ENCODE assay signal across 1 cellular context in genomic region chr7:99128076-99128950, GRCh38.
A peak's percentile ranks its signal among the peaks of the same experiment; 100 is the strongest.
TF ChIP-seq lines count a peak whose summit lies in the region.

No MANE protein-coding gene starts in this region.

TF ChIP-seq in K562, 482 proteins besides CTCF, POLR2A, EP300 and RAD21 (continued from another document and continues in another):
- TF ChIP-seq PKNOX1 (IDR thresholded peaks at IDR 0.05) (peak; percentile 80), ZNF644 (tag; IDR thresholded peaks at IDR 0.05; ENCODE audit: low read depth) (peak; percentile 67; the same call in 1 of the 2 replicates), POLR2AphosphoS5 (IDR thresholded peaks at IDR 0.05; ENCODE audit: control insufficient read depth, insufficient read depth, low read depth, low read length) (peak; percentile 52), CBX3 (IDR thresholded peaks at IDR 0.05; ENCODE audit: borderline replicate concordance in 1 of 2, low read length in 2 of 2) (peak in 1 of 2 experiments; percentile 45; a peak in 1 of 3 replicates), MITF (IDR thresholded peaks at IDR 0.05) (peak; percentile 63; the same call in 1 of the 2 replicates), ELF1 (tag; IDR thresholded peaks at IDR 0.05) (no peak), MAZ (CRISPR knock-in tag; conservative IDR thresholded peaks at IDR 0.05 in 1 of 2, IDR thresholded peaks at IDR 0.05 in 1 of 2) (0 out of 4 replicates have a peak, but pooled peaks of 1 of the 2 experiments have one; percentile 15), NCOA1 (IDR thresholded peaks at IDR 0.05; ENCODE audit: low read depth) (0 out of 2 replicates have a peak, but pooled peaks have one; percentile 58), L3MBTL2 (IDR thresholded peaks at IDR 0.05) (peak; percentile 57; the same call in 1 of the 2 replicates), ZNF407 (IDR thresholded peaks at IDR 0.05; ENCODE audit: low read depth) (peak; percentile 86), ZBTB40 (IDR thresholded peaks at IDR 0.05) (0 out of 2 replicates have a peak, but pooled peaks have one; percentile 6), ZBTB40 (CRISPR knock-in tag; IDR thresholded peaks at IDR 0.05) (no peak), ESRRB (CRISPR knock-in tag; IDR thresholded peaks at IDR 0.05; ENCODE audit: borderline replicate concordance) (no peak), TAL1 (IDR thresholded peaks at IDR 0.05) (peak; percentile 58), FOXA3 (CRISPR knock-in tag; conservative IDR thresholded peaks at IDR 0.05 in 1 of 2, IDR thresholded peaks at IDR 0.05 in 1 of 2) (peak in 1 of 2 experiments; percentile 34; a peak in 1 of 4 replicates), NFE2 (IDR thresholded peaks at IDR 0.05; ENCODE audit: low read depth) (0 out of 2 replicates have a peak, but pooled peaks have one; percentile 25), MLX (CRISPR knock-in tag; conservative IDR thresholded peaks at IDR 0.05) (no peak), ETV1 (tag; conservative IDR thresholded peaks at IDR 0.05; ENCODE audit: low read depth) (0 out of 2 replicates have a peak, but pooled peaks have one; percentile 8)
